In the genomic region with DNA sequence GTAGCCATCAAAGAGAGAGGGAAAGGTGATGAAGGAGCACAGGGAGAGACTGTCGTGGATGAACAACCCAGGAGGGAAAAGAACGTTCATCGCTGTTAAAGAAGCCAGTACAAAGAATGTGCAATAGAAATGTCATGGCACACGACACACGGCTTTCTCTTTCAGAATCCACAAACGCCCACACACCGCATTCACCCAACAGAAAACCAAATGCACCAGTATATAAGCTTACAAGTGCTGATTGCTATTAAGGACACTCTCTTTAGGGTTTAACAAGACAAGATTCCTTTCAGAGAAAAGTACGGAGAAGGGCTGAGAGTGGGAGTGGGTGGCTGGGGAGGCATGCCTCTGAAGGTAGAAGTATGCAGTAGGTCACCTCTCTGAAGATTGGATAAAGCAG, we compare ENCODE assay signal across 29 cellular contexts.
"Had no signal": no experiment of that assay in that cellular context is flagged by ENCODE, and none has a peak within 500 bp of the region (broad histone marks: within the 10 kb centered on the region; RNA-seq: fewer than 3 reads in every experiment).

No MANE protein-coding gene starts in this region.

- H3K4me3 Mint-ChIP-seq: activated CD8-positive, alpha-beta memory T cell treated with anti-CD3 and anti-CD28 coated beads, Interleukin-2, amount 10 ng/mL, durations not matched to agents 7 days and 5 days; activated naive CD4-positive, alpha-beta T cell treated with anti-CD3 and anti-CD28 coated beads for 36 hours; central memory CD8-positive, alpha-beta T cell; mesothelial cell of epicardium; naive B cell; T-helper 1 cell treated with Interleukin-12 subunit alpha and Interleukin-12 subunit beta and Interleukin-4 antibody, amounts not matched to agents 30 μg/mL and 1 μg/mL, for 36 hours had no signal

- DNase-seq: activated CD4-positive, alpha-beta T cell treated with anti-CD3 and anti-CD28 coated beads, Interleukin-2, amount 50 U/mL, for 48 hours; activated CD8-positive, alpha-beta memory T cell treated with anti-CD3 and anti-CD28 coated beads, Interleukin-2, amount 10 ng/mL, durations not matched to agents 7 days and 5 days; activated effector memory CD4-positive, alpha-beta T cell treated with anti-CD3 and anti-CD28 coated beads, Interleukin-2, amount 50 U/mL, for 16 hours; activated naive CD4-positive, alpha-beta T cell treated with anti-CD3 and anti-CD28 coated beads for 36 hours; amygdala; dermis blood vessel endothelial cell; effector CD4-positive, alpha-beta T cell; esophagus squamous epithelium; foreskin melanocyte; heart right ventricle; naive B cell; ovary; right lobe of liver; SIG-M5; SK-N-SH; stimulated activated CD4-positive, alpha-beta T cell treated with anti-CD3 and anti-CD28 coated beads, Interleukin-12 subunit alpha, Interleukin-12 subunit beta, amount 100 ng/mL, for 4 hours; stimulated activated naive CD4-positive, alpha-beta T cell; SW 1271; T-helper 9 cell; trophoblast cell; uterus had no signal

- H3K4me1 ChIP-seq: breast epithelium, esophagus squamous epithelium, right lobe of liver, uterus had no signal

- H3K27me3 Mint-ChIP-seq: activated CD8-positive, alpha-beta memory T cell treated with anti-CD3 and anti-CD28 coated beads, Interleukin-2, amount 10 ng/mL, durations not matched to agents 7 days and 5 days; central memory CD8-positive, alpha-beta T cell; naive B cell; progenitor cell of endocrine pancreas had no signal

- H3K27me3 ChIP-seq: breast epithelium, esophagus squamous epithelium, heart right ventricle, ovary, right lobe of liver, uterus had no signal

- H3K4me1 Mint-ChIP-seq: central memory CD8-positive, alpha-beta T cell; mesothelial cell of epicardium; naive B cell had no signal

- H3K9me3 ChIP-seq: breast epithelium, esophagus squamous epithelium, heart right ventricle, ovary, right lobe of liver, SK-N-SH, thoracic aorta, uterus had no signal

- H3K9me3 Mint-ChIP-seq: activated naive CD4-positive, alpha-beta T cell treated with anti-CD3 and anti-CD28 coated beads for 36 hours; central memory CD8-positive, alpha-beta T cell; mesothelial cell of epicardium; naive B cell; T-helper 1 cell treated with Interleukin-12 subunit alpha and Interleukin-12 subunit beta and Interleukin-4 antibody, amounts not matched to agents 30 μg/mL and 1 μg/mL, for 36 hours had no signal

- ATAC-seq: activated CD4-positive, CD25-positive, alpha-beta regulatory T cell treated with anti-CD3 and anti-CD28 coated beads, Interleukin-2, amount 50 U/mL, for 24 hours; activated CD8-positive, alpha-beta memory T cell treated with anti-CD3 and anti-CD28 coated beads, Interleukin-2, amount 10 ng/mL, durations not matched to agents 7 days and 5 days had no signal

- H3K4me3 ChIP-seq: breast epithelium, esophagus squamous epithelium, heart right ventricle, ovary, right lobe of liver, thoracic aorta, uterus had no signal

- H3K27ac ChIP-seq: breast epithelium, esophagus squamous epithelium, heart right ventricle, ovary, right lobe of liver, thoracic aorta, uterus, VCaP had no signal

- H3K36me3 ChIP-seq: ovary, right lobe of liver, uterus had no signal

- H3K27ac Mint-ChIP-seq: activated CD8-positive, alpha-beta memory T cell treated with anti-CD3 and anti-CD28 coated beads, Interleukin-2, amount 10 ng/mL, durations not matched to agents 7 days and 5 days; activated naive CD4-positive, alpha-beta T cell treated with anti-CD3 and anti-CD28 coated beads for 36 hours; mesothelial cell of epicardium; progenitor cell of endocrine pancreas; T-helper 1 cell treated with Interleukin-12 subunit alpha and Interleukin-12 subunit beta and Interleukin-4 antibody, amounts not matched to agents 30 μg/mL and 1 μg/mL, for 36 hours had no signal
